Comparison of ENCODE assay signal across 8 cellular contexts in the genomic region with DNA sequence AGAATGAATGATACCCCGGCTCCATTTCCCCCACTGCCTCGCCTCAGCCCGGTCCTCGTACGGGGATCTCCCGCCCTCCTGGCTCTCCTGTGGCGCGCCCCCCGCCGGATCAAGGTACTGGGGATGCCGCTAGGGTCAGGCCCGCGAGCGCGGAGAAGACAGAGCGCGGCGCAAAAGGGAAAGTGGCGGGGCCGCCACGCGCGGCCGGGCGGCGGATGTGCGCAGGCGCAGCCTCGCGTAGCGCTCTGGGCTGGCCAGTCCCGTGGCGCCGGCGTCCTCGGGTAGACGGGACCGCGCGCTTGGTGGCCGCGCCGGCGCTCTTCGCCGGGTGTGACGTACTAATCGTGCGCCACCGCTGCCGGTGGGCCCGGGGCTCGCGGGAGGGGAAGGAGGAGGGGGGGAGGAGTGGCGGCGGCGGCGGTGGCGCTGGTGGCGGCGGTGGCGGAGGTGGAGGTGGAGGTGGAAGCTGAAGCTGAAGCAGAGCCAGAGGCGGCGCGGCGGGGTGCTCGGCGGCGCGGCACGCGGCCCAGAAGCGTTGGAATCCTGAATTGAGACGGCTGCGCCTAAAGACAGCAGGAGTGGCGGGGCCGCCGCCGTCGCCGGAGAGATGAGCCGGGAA. TPM values are rescaled to one million over a fixed set of nuclear protein-coding genes. Genes with fewer than 3 reads are reported as not detected.
DNase-seq lines count a peak whose midpoint lies in the region; ATAC-seq and TF ChIP-seq lines count a peak whose summit lies in the region.

SENP3 (plus strand) TSS at position 331 of the 619 bp plus-strand sequence. CDS start 1,158 bp downstream, outside the sequence.

- TF ChIP-seq CTCF in Calu3 (IDR thresholded peaks at IDR 0.05; ENCODE audit: unreplicated experiment) (no peak), fibroblast of pulmonary artery (IDR thresholded peaks at IDR 0.05; ENCODE audit: low read length, missing control alignments) (no peak)

- ATAC-seq in GM21423 (IDR thresholded peaks at IDR 0.05; ENCODE audit: unreplicated experiment), result peak; percentile 57
- ATAC-seq in natural killer cell treated with Interleukin-12 subunit alpha and Interleukin-12 subunit beta and Interleukin-15 and Interleukin-18, amount 100 ng/mL, for 72 hours, result peak; percentile 91 to 94

- DNase-seq in Calu3 (peak; percentile 88), HuH-7.5 (ENCODE audit: low spot score) (peak; percentile 93), fibroblast of pulmonary artery (ENCODE audit: low read depth) (peak; percentile 92)
- DNase-seq in activated effector memory CD4-positive, alpha-beta T cell treated with Interleukin-2 at 50 U/mL for 16 hours, result peak; percentile 85
- peak; percentile 96 for DNase-seq in natural killer cell treated with Interleukin-12 subunit alpha and Interleukin-12 subunit beta and Interleukin-15 and Interleukin-18, amount 100 ng/mL, for 72 hours (ENCODE audit: low spot score)
- DNase-seq in stimulated activated naive CD4-positive, alpha-beta T cell (lab: John Stamatoyannopoulos, UW), result peak; percentile 82 to 91 (median 88)

- H3K9me3 Mint-ChIP-seq in Calu3 (ENCODE audit: low read depth, unreplicated experiment), result no peaks in the 10 kb centered on the region
- H3K9me3 Mint-ChIP-seq in natural killer cell treated with Interleukin-12 subunit alpha and Interleukin-12 subunit beta and Interleukin-15 and Interleukin-18, amount 100 ng/mL, for 72 hours, result no peaks in the 10 kb centered on the region

- H3K4me3 Mint-ChIP-seq in Calu3 (ENCODE audit: low read depth, unreplicated experiment), result peak within 1 kb of the TSS; percentile 90
- H3K4me3 Mint-ChIP-seq in natural killer cell treated with Interleukin-12 subunit alpha and Interleukin-12 subunit beta and Interleukin-15 and Interleukin-18, amount 100 ng/mL, for 72 hours, result peak within 1 kb of the TSS; percentile 92

- H3K4me1 Mint-ChIP-seq in Calu3 (ENCODE audit: low read depth, unreplicated experiment), result peaks cover 40% of the 10 kb centered on the region
- H3K4me1 Mint-ChIP-seq in natural killer cell treated with Interleukin-12 subunit alpha and Interleukin-12 subunit beta and Interleukin-15 and Interleukin-18, amount 100 ng/mL, for 72 hours (ENCODE audit: low read depth in 2 of 2), result peaks cover 31 to 41% of the 10 kb centered on the region in 2 donors

- peak within 1 kb of the TSS; percentile 86 for H3K27ac Mint-ChIP-seq in Calu3 (ENCODE audit: unreplicated experiment)
- peak within 1 kb of the TSS; percentile 84 to 88 for H3K27ac Mint-ChIP-seq in natural killer cell treated with Interleukin-12 subunit alpha and Interleukin-12 subunit beta and Interleukin-15 and Interleukin-18, amount 100 ng/mL, for 72 hours

- H3K4me3 ChIP-seq in fibroblast of pulmonary artery (replicated peaks; ENCODE audit: low read depth, low read length), result peak within 1 kb of the TSS; percentile 81

- no peaks in the 10 kb centered on the region for H3K27me3 Mint-ChIP-seq in Calu3 (ENCODE audit: unreplicated experiment)
- no peaks in the 10 kb centered on the region for H3K27me3 Mint-ChIP-seq in natural killer cell treated with Interleukin-12 subunit alpha and Interleukin-12 subunit beta and Interleukin-15 and Interleukin-18, amount 100 ng/mL, for 72 hours

- CTCF ChIA-PET in Calu3 (lab: Charles Lee), result interaction anchor here (1.3 to 2.2 kb wide), 3 partner anchors 29 to 281 kb away, joined by 3 to 13 read pairs (median 5); partner anchors contain the start of genes SLC2A4 and TMEM102

- BruUV-seq in Calu3 (replicated peaks; lab: Mats Ljungman, UMichigan), result no TSS peak

- peak; percentile 75 for TF ChIP-seq POLR2A in Raji (IDR thresholded peaks at IDR 0.05; ENCODE audit: insufficient read depth, low read depth, low read length)

- peaks cover 75% of the 10 kb centered on the region for H3K36me3 Mint-ChIP-seq in Calu3 (ENCODE audit: insufficient read depth, unreplicated experiment)
- H3K36me3 Mint-ChIP-seq in natural killer cell treated with Interleukin-12 subunit alpha and Interleukin-12 subunit beta and Interleukin-15 and Interleukin-18, amount 100 ng/mL, for 72 hours, result no peaks in the 10 kb centered on the region

- intact Hi-C loops in Calu3 (cut with micrococcal nuclease; ENCODE audit: unreplicated experiment), result loop anchor here (1.0 to 5.0 kb wide), 3 partner anchors 47 to 204 kb away; partner anchors contain the start of genes FGF11, TMEM102 and TMEM95

RNA-seq across cellular contexts. Expression of gene SENP3, which starts in this region (rescaled TPM):
- 52.0 and 54.3 TPM in 2 replicates for total RNA-seq in Calu3 (2022)
- 10 to 100 TPM; 56.2 to 90.1 TPM for total RNA-seq in natural killer cell treated with Interleukin-12 subunit alpha and Interleukin-12 subunit beta and Interleukin-15 and Interleukin-18, amount 100 ng/mL, for 72 hours

Comparison
In these comparisons a context has a peak if more than half of its experiments do, and no peak if none do; other contexts are left out.
1. Peak in every context shown above with its lines: DNase-seq, ATAC-seq and H3K4me3 ChIP-seq.